Comparison of ENCODE assay signal across 1 cellular context in the genomic region with DNA sequence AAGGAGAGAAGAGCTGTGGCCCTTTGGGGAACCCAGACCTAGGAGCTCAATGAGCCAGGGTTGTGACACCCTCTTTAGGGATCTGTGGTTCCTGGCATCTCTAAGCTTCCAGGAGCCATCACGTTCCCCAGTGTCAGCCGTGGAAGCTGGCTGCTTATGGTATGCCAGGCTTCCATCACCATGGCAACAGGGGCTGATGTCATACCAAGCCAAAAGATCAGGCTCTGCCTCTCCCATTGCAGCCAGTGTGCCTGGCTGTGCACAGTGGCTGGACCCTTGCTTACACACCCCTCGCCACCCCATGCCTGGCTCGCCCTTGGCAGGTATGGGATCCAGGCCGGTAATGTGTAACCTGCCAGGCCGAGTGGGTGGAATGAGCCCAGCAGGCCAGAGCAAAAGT.
TF ChIP-seq lines count a peak whose summit lies in the region.

No MANE protein-coding gene starts in this region.

TF ChIP-seq in SK-N-SH treated with all-trans-retinoic acid at 6 μM for 48 hours, 23 proteins besides CTCF, POLR2A, EP300 and RAD21 (continued from another document):
- no peak for TF ChIP-seq TSHZ2 (CRISPR knock-in tag; IDR thresholded peaks at IDR 0.05)
